ENCODE assay signal across 9 cellular contexts in genomic region chr14:104066719-104067118, GRCh38. TPM values are rescaled to one million over a fixed set of nuclear protein-coding genes. Genes with fewer than 3 reads are reported as not detected.
"Had no signal": no experiment of that assay in that cellular context is flagged by ENCODE, and none has a peak within 500 bp of the region (broad histone marks: within the 10 kb centered on the region; RNA-seq: fewer than 3 reads in every experiment).

No MANE protein-coding gene starts in this region.

- FAIRE-seq: G401.6, GM12878, GM12891, GM12892, GM18507, GM19239 had no signal

- ATAC-seq: GM12878 had no signal

- H3K4me3 ChIP-seq: GM12878 had no signal

- DNase-seq: GDM1, GF-D8 had no signal

RNA-seq across cellular contexts. Expression of gene ASPG, which starts 18.8 kb away (rescaled TPM):
- total RNA-seq: G401, GM12878 had no signal
- polyA plus RNA-seq: GM12878 had no signal
